1 cellular context compared by ENCODE assay signal in genomic region chr13:52968074-52968700, GRCh38.
TF ChIP-seq lines count a peak whose summit lies in the region.

No MANE protein-coding gene starts in this region.

TF ChIP-seq in WTC11, 78 proteins besides CTCF, POLR2A, EP300 and RAD21 (continued from another document):
- TF ChIP-seq FOXP4 (CRISPR knock-in tag; IDR thresholded peaks at IDR 0.05) (peak; percentile 74), NR2C2 (CRISPR knock-in tag; IDR thresholded peaks at IDR 0.05) (no peak), E2F4 (CRISPR knock-in tag; IDR thresholded peaks at IDR 0.05; ENCODE audit: borderline replicate concordance, low read depth) (no peak), MYBL2 (CRISPR knock-in tag; IDR thresholded peaks at IDR 0.05) (no peak), ZSCAN18 (CRISPR knock-in tag; IDR thresholded peaks at IDR 0.05) (no peak), ZNF281 (CRISPR knock-in tag; IDR thresholded peaks at IDR 0.05) (0 out of 2 replicates have a peak, but pooled peaks have one; percentile 66), CREB1 (CRISPR knock-in tag; IDR thresholded peaks at IDR 0.05) (peak; percentile 75; the same call in 1 of the 2 replicates), RELA (CRISPR knock-in tag; IDR thresholded peaks at IDR 0.05; ENCODE audit: borderline replicate concordance) (no peak), ZNF512 (CRISPR knock-in tag; IDR thresholded peaks at IDR 0.05; ENCODE audit: borderline replicate concordance) (no peak), ZNF317 (CRISPR knock-in tag; IDR thresholded peaks at IDR 0.05; ENCODE audit: borderline replicate concordance, low read depth) (no peak), IRF1 (CRISPR knock-in tag; IDR thresholded peaks at IDR 0.05) (0 out of 2 replicates have a peak, but pooled peaks have one; percentile 31), ZMAT4 (CRISPR knock-in tag; IDR thresholded peaks at IDR 0.05) (no peak), CBFB (CRISPR knock-in tag; IDR thresholded peaks at IDR 0.05; ENCODE audit: low read depth) (no peak), FOXJ3 (CRISPR knock-in tag; IDR thresholded peaks at IDR 0.05; ENCODE audit: borderline replicate concordance) (no peak), PRRX2 (CRISPR knock-in tag; IDR thresholded peaks at IDR 0.05) (no peak), GTF2I (CRISPR knock-in tag; conservative IDR thresholded peaks at IDR 0.05) (no peak), ETV6 (CRISPR knock-in tag; IDR thresholded peaks at IDR 0.05) (peak; percentile 95), TP53 (CRISPR knock-in tag; IDR thresholded peaks at IDR 0.05) (no peak), ZNF396 (CRISPR knock-in tag; IDR thresholded peaks at IDR 0.05; ENCODE audit: borderline replicate concordance) (no peak), SOX15 (CRISPR knock-in tag; IDR thresholded peaks at IDR 0.05) (no peak), ZNF263 (CRISPR knock-in tag; IDR thresholded peaks at IDR 0.05; ENCODE audit: low read depth) (no peak), CDX4 (CRISPR knock-in tag; IDR thresholded peaks at IDR 0.05; ENCODE audit: borderline replicate concordance) (no peak), RORB (CRISPR knock-in tag; IDR thresholded peaks at IDR 0.05) (no peak), NFE2L1 (CRISPR knock-in tag; IDR thresholded peaks at IDR 0.05) (no peak), AR (CRISPR knock-in tag; IDR thresholded peaks at IDR 0.05) (no peak), NFATC4 (CRISPR knock-in tag; IDR thresholded peaks at IDR 0.05) (no peak), ZNF138 (CRISPR knock-in tag; conservative IDR thresholded peaks at IDR 0.05) (no peak), ATF2 (CRISPR knock-in tag; IDR thresholded peaks at IDR 0.05; ENCODE audit: borderline replicate concordance, low read depth) (no peak), HMGA2 (CRISPR knock-in tag; IDR thresholded peaks at IDR 0.05) (no peak), JUN (CRISPR knock-in tag; IDR thresholded peaks at IDR 0.05) (no peak), ZNF121 (CRISPR knock-in tag; IDR thresholded peaks at IDR 0.05) (no peak), FOXK1 (CRISPR knock-in tag; IDR thresholded peaks at IDR 0.05) (peak; percentile 71), SMAD3 (CRISPR knock-in tag; IDR thresholded peaks at IDR 0.05; ENCODE audit: borderline replicate concordance) (no peak), USF2 (CRISPR knock-in tag; IDR thresholded peaks at IDR 0.05) (no peak; the same call in 1 of the 2 replicates), JAZF1 (CRISPR knock-in tag; IDR thresholded peaks at IDR 0.05) (no peak)
TF ChIP-seq in WTC11: peak in this region for 17.
